In the genomic region with DNA sequence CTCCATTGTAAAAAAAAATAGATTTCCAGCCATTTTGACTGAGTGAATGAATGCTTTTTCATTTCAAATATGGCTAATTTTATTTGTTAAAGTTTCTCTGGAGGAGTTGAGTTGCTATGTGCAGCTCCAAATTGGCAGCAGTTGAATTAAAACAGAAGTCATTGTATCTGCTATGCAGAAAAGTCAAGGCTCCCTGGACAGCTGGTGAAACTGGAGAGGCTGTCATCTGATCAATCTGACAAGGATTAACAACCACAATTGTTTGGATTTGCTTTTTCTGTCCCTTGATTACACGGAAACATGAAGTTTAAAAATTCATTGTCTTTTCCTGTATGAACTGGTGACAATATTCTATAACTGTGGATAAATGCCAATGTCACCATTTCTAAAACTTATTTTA, we compare ENCODE assay signal across 28 cellular contexts.
"Had no signal": no experiment of that assay in that cellular context is flagged by ENCODE, and none has a peak within 500 bp of the region (broad histone marks: within the 10 kb centered on the region; RNA-seq: fewer than 3 reads in every experiment).

No MANE protein-coding gene starts in this region.

- DNase-seq: activated CD4-positive, alpha-beta memory T cell treated with anti-CD3 and anti-CD28 coated beads, Interleukin-2, amount 10 ng/mL, durations not matched to agents 7 days and 5 days; activated CD4-positive, alpha-beta T cell treated with anti-CD3 and anti-CD28 coated beads for 1 hour; activated CD4-positive, alpha-beta T cell treated with anti-CD3 and anti-CD28 coated beads, Interleukin-2, amount 10 ng/mL, durations not matched to agents 7 days and 5 days; activated CD8-positive, alpha-beta memory T cell treated with anti-CD3 and anti-CD28 coated beads, Interleukin-2, amount 50 U/mL, for 48 hours; activated gamma-delta T cell; activated naive CD4-positive, alpha-beta T cell treated with anti-CD3 and anti-CD28 coated beads, Interleukin-2, amount 10 ng/mL, durations not matched to agents 7 days and 5 days; activated naive CD8-positive, alpha-beta T cell treated with anti-CD3 and anti-CD28 coated beads, Interleukin-2, amount 10 ng/mL, durations not matched to agents 7 days and 5 days; activated T-cell treated with anti-CD3 and anti-CD28 coated beads, Interleukin-2, amount 50 U/mL, for 24 hours; dorsolateral prefrontal cortex; effector memory CD4-positive, alpha-beta T cell; gastrocnemius medialis; glutamatergic neuron; lower lobe of right lung; naive B cell; ovary; right lobe of liver; stimulated activated CD4-positive, alpha-beta T cell treated with anti-CD3 and anti-CD28 coated beads, Interleukin-12 subunit alpha, Interleukin-12 subunit beta, amount 100 ng/mL, for 4 hours; stimulated activated CD4-positive, alpha-beta T cell treated with anti-CD3 and anti-CD28 coated beads, Interleukin-4, amount 100 ng/mL, for 1 hour; stimulated activated naive CD8-positive, alpha-beta T cell treated with anti-CD3 and anti-CD28 coated beads, Interleukin-15, Interleukin-2, amounts not matched to agents 100 U/mL and 50 U/mL, for 24 hours; testis; transverse colon had no signal

- H3K4me3 Mint-ChIP-seq: activated CD4-positive, alpha-beta memory T cell treated with anti-CD3 and anti-CD28 coated beads, Interleukin-2, amount 10 ng/mL, durations not matched to agents 7 days and 5 days; activated CD4-positive, alpha-beta T cell treated with anti-CD3 and anti-CD28 coated beads, Interleukin-2, amount 10 ng/mL, durations not matched to agents 7 days and 5 days; activated naive CD4-positive, alpha-beta T cell treated with anti-CD3 and anti-CD28 coated beads, Interleukin-2, amount 10 ng/mL, durations not matched to agents 7 days and 5 days; activated naive CD8-positive, alpha-beta T cell treated with anti-CD3 and anti-CD28 coated beads, Interleukin-2, amount 10 ng/mL, durations not matched to agents 7 days and 5 days; activated T-cell treated with anti-CD3 and anti-CD28 coated beads, Interleukin-2, amount 50 U/mL, for 24 hours; brain; naive B cell; WTC11 had no signal

- H3K27ac ChIP-seq: ascending aorta, coronary artery, dorsolateral prefrontal cortex, gastrocnemius medialis, left lung, lower lobe of right lung, ovary, right lobe of liver, skin epidermis, testis, transverse colon had no signal

- H3K27ac Mint-ChIP-seq: activated CD4-positive, alpha-beta memory T cell treated with anti-CD3 and anti-CD28 coated beads, Interleukin-2, amount 10 ng/mL, durations not matched to agents 7 days and 5 days; activated CD4-positive, alpha-beta T cell treated with anti-CD3 and anti-CD28 coated beads, Interleukin-2, amount 10 ng/mL, durations not matched to agents 7 days and 5 days; activated naive CD4-positive, alpha-beta T cell treated with anti-CD3 and anti-CD28 coated beads, Interleukin-2, amount 10 ng/mL, durations not matched to agents 7 days and 5 days; activated naive CD8-positive, alpha-beta T cell treated with anti-CD3 and anti-CD28 coated beads, Interleukin-2, amount 10 ng/mL, durations not matched to agents 7 days and 5 days; activated T-cell treated with anti-CD3 and anti-CD28 coated beads, Interleukin-2, amount 50 U/mL, for 24 hours; brain; naive B cell; progenitor cell of endocrine pancreas; WTC11 had no signal

- H3K4me1 Mint-ChIP-seq: activated CD4-positive, alpha-beta memory T cell treated with anti-CD3 and anti-CD28 coated beads, Interleukin-2, amount 10 ng/mL, durations not matched to agents 7 days and 5 days; activated CD4-positive, alpha-beta T cell treated with anti-CD3 and anti-CD28 coated beads, Interleukin-2, amount 10 ng/mL, durations not matched to agents 7 days and 5 days; activated naive CD4-positive, alpha-beta T cell treated with anti-CD3 and anti-CD28 coated beads, Interleukin-2, amount 10 ng/mL, durations not matched to agents 7 days and 5 days; activated naive CD8-positive, alpha-beta T cell treated with anti-CD3 and anti-CD28 coated beads, Interleukin-2, amount 10 ng/mL, durations not matched to agents 7 days and 5 days; naive B cell had no signal

- H3K9me3 Mint-ChIP-seq: activated CD4-positive, alpha-beta T cell treated with anti-CD3 and anti-CD28 coated beads, Interleukin-2, amount 10 ng/mL, durations not matched to agents 7 days and 5 days had no signal

- H3K4me3 ChIP-seq: ascending aorta, coronary artery, dorsolateral prefrontal cortex, gastrocnemius medialis, left lung, lower lobe of right lung, ovary, right lobe of liver, skin epidermis, testis, transverse colon had no signal

- H3K36me3 ChIP-seq: ascending aorta, gastrocnemius medialis, left lung, lower lobe of right lung, ovary, right lobe of liver, transverse colon had no signal

- H3K9me3 ChIP-seq: ascending aorta, gastrocnemius medialis, left lung, lower lobe of right lung, ovary, right lobe of liver, testis, transverse colon had no signal

- H3K27me3 Mint-ChIP-seq: activated CD4-positive, alpha-beta memory T cell treated with anti-CD3 and anti-CD28 coated beads, Interleukin-2, amount 10 ng/mL, durations not matched to agents 7 days and 5 days; activated CD4-positive, alpha-beta T cell treated with anti-CD3 and anti-CD28 coated beads, Interleukin-2, amount 10 ng/mL, durations not matched to agents 7 days and 5 days; activated naive CD4-positive, alpha-beta T cell treated with anti-CD3 and anti-CD28 coated beads, Interleukin-2, amount 10 ng/mL, durations not matched to agents 7 days and 5 days; activated naive CD8-positive, alpha-beta T cell treated with anti-CD3 and anti-CD28 coated beads, Interleukin-2, amount 10 ng/mL, durations not matched to agents 7 days and 5 days; activated T-cell treated with anti-CD3 and anti-CD28 coated beads, Interleukin-2, amount 50 U/mL, for 24 hours; brain; naive B cell; progenitor cell of endocrine pancreas had no signal

- H3K27me3 ChIP-seq: ascending aorta, dorsolateral prefrontal cortex, gastrocnemius medialis, left lung, ovary, right lobe of liver, testis, transverse colon had no signal

- H3K36me3 Mint-ChIP-seq: activated naive CD4-positive, alpha-beta T cell treated with anti-CD3 and anti-CD28 coated beads, Interleukin-2, amount 10 ng/mL, durations not matched to agents 7 days and 5 days; activated naive CD8-positive, alpha-beta T cell treated with anti-CD3 and anti-CD28 coated beads, Interleukin-2, amount 10 ng/mL, durations not matched to agents 7 days and 5 days; brain; naive B cell had no signal
